Comparison of ENCODE assay signal across 8 cellular contexts in genomic region chrX:40171513-40172168, GRCh38.
A peak's percentile ranks its signal among the peaks of the same experiment; 100 is the strongest.
DNase-seq lines count a peak whose midpoint lies in the region; ATAC-seq and TF ChIP-seq lines count a peak whose summit lies in the region.

No MANE protein-coding gene starts in this region.

- ATAC-seq in Right ventricle myocardium superior (ENCODE audit: poor library complexity) (peak; percentile 11), psoas muscle (peak; percentile 7 to 21 (median 12)), HG02678 (IDR thresholded peaks at IDR 0.05; ENCODE audit: unreplicated experiment) (no peak)

- H3K27ac Mint-ChIP-seq in activated naive CD4-positive, alpha-beta T cell treated with anti-CD3 and anti-CD28 coated beads for 36 hours, result peak overlapping the region; percentile 99

- H3K4me3 Mint-ChIP-seq in activated naive CD4-positive, alpha-beta T cell treated with anti-CD3 and anti-CD28 coated beads for 36 hours, result peak overlapping the region; percentile 91

- peaks cover 5% of the 10 kb centered on the region for H3K36me3 Mint-ChIP-seq in activated naive CD4-positive, alpha-beta T cell treated with anti-CD3 and anti-CD28 coated beads for 36 hours (ENCODE audit: low read depth)

- 10 to 18% (median 13%) methylated on average over 18 to 54 of the region's 54 CpGs for WGBS in psoas muscle, 3 donors

- H3K4me1 Mint-ChIP-seq in activated naive CD4-positive, alpha-beta T cell treated with anti-CD3 and anti-CD28 coated beads for 36 hours (ENCODE audit: low read depth), result peaks cover 35% of the 10 kb centered on the region

- intact Hi-C loops in activated naive CD4-positive, alpha-beta T cell treated with anti-CD3 and anti-CD28 coated beads for 36 hours (cut with micrococcal nuclease), result loop anchor here (2.0 to 10.0 kb wide), 5 partner anchors 159 to 1364 kb away; partner anchors contain the start of genes DDX3X, MED14 and USP9X
- intact Hi-C loops in Right ventricle myocardium superior (cut with DNase I) (loop anchor here (2.0 kb wide), 1 partner anchor 63 kb away; no protein-coding TSS in a partner anchor), psoas muscle (cut with DNase I) (loop anchor here (5.0 to 10.0 kb wide), 3 partner anchors 91 to 357 kb away; no protein-coding TSS in a partner anchor)

- H3K4me3 ChIP-seq in psoas muscle, result peak overlapping the region; percentile 63

- H3K27me3 ChIP-seq in psoas muscle (ENCODE audit: insufficient read depth in 3 of 3, low read length in 2 of 3), result peaks cover 0 to 92% (median 0%) of the 10 kb centered on the region in 3 donors

- no peaks in the 10 kb centered on the region for H3K9me3 ChIP-seq in psoas muscle

- TF ChIP-seq CTCF in psoas muscle (IDR thresholded peaks at IDR 0.05), result no peak

- peak; percentile 49 for DNase-seq in stimulated activated CD4-positive, alpha-beta T cell treated with anti-CD3 and anti-CD28 coated beads, Interleukin-4, amount 100 ng/mL, for 1 hour
- no peak for DNase-seq in stimulated activated CD4-positive, alpha-beta T cell treated with anti-CD3 and anti-CD28 coated beads, Interleukin-1b, Interleukin-23, amount 100 ng/mL, for 48 hours
- peak; percentile 47 for DNase-seq in activated naive CD4-positive, alpha-beta T cell treated with anti-CD3 and anti-CD28 coated beads for 36 hours
- peak; percentile 57 for DNase-seq in Right ventricle myocardium superior
- peak; percentile 47 to 65 for DNase-seq in psoas muscle
- no peak for DNase-seq in NK-92 treated with Interleukin-12 subunit alpha and Interleukin-12 subunit beta, amount 100 ng/mL, for 24 hours (lab: John Stamatoyannopoulos, UW)
- no peak for DNase-seq in H4 (ENCODE audit: low spot score)

- H3K4me1 ChIP-seq in psoas muscle, result peaks cover 25% of the 10 kb centered on the region

- H3K36me3 ChIP-seq in psoas muscle (ENCODE audit: insufficient read depth in 1 of 2, low read depth in 1 of 2), result no peaks in the 10 kb centered on the region

- CTCF ChIA-PET in activated naive CD4-positive, alpha-beta T cell treated with anti-CD3 and anti-CD28 coated beads for 36 hours (lab: Charles Lee), result interaction anchor here (0.7 kb wide), 1 partner anchor 88 kb away, joined by 3 read pairs; no protein-coding TSS in a partner anchor

- peak overlapping the region; percentile 86 for H3K27ac ChIP-seq in psoas muscle

- H3K9me3 Mint-ChIP-seq in activated naive CD4-positive, alpha-beta T cell treated with anti-CD3 and anti-CD28 coated beads for 36 hours, result no peaks in the 10 kb centered on the region

- H3K27me3 Mint-ChIP-seq in activated naive CD4-positive, alpha-beta T cell treated with anti-CD3 and anti-CD28 coated beads for 36 hours (ENCODE audit: low read depth), result no peaks in the 10 kb centered on the region

Comparison
In these comparisons a context has a peak if more than half of its experiments do, and no peak if none do; other contexts are left out.
1. DNase-seq: peak in stimulated activated CD4-positive, alpha-beta T cell treated with anti-CD3 and anti-CD28 coated beads, Interleukin-4, amount 100 ng/mL, for 1 hour (single experiment), activated naive CD4-positive, alpha-beta T cell treated with anti-CD3 and anti-CD28 coated beads for 36 hours (single experiment), Right ventricle myocardium superior (single experiment) and psoas muscle (2 of 2); none in stimulated activated CD4-positive, alpha-beta T cell treated with anti-CD3 and anti-CD28 coated beads, Interleukin-1b, Interleukin-23, amount 100 ng/mL, for 48 hours (single experiment), NK-92 treated with Interleukin-12 subunit alpha and Interleukin-12 subunit beta, amount 100 ng/mL, for 24 hours (single experiment) and H4 (single experiment).